In genomic region chr21:14063620-14064295, GRCh38 we compare ENCODE assay signal across 8 cellular contexts.
DNase-seq lines count a peak whose midpoint lies in the region; ATAC-seq and TF ChIP-seq lines count a peak whose summit lies in the region.
"Not testable (repeated sequence)": the region's sequence is repeated elsewhere in the genome, so short reads cannot be mapped to it uniquely, and the experiment has no call there.

No MANE protein-coding gene starts in this region.

- H3K4me3 ChIP-seq in GM23338 = peak overlapping the region; percentile 61
- H3K4me3 ChIP-seq in stomach smooth muscle (ENCODE audit: low read length in 2 of 2) = peak overlapping the region; percentile 53 to 70

- H3K79me2 ChIP-seq in GM23338 (replicated peaks; ENCODE audit: insufficient read depth) = not testable (repeated sequence)

- peak overlapping the region; percentile 84 for H3K4me3 Mint-ChIP-seq in CD4-positive, alpha-beta T cell
- peak overlapping the region; percentile 89 for H3K4me3 Mint-ChIP-seq in GM23338

- H4K20me1 ChIP-seq in GM23338 (replicated peaks; ENCODE audit: insufficient read depth) = not testable (repeated sequence)

- CTCF ChIA-PET in CD4-positive, alpha-beta T cell (lab: Charles Lee) = not testable (repeated sequence)

- H2AFZ ChIP-seq in GM23338 = not testable (repeated sequence)

- not testable (repeated sequence) for H3K36me3 ChIP-seq in GM23338 (ENCODE audit: insufficient read depth); stomach smooth muscle (ENCODE audit: control insufficient read depth in 2 of 2, insufficient read depth in 2 of 2, low read length in 2 of 2)

- not testable (repeated sequence) for H3K36me3 Mint-ChIP-seq in CD4-positive, alpha-beta T cell (ENCODE audit: low read depth); GM23338 (ENCODE audit: low read depth)

- H3K27me3 ChIP-seq in CD4-positive, alpha-beta T cell (ENCODE audit: control insufficient read depth, insufficient read depth, low read length); stomach smooth muscle (ENCODE audit: control insufficient read depth in 1 of 2, insufficient read depth in 2 of 2, low read length in 2 of 2): not testable (repeated sequence)
- H3K27me3 ChIP-seq in GM23338 (ENCODE audit: insufficient read depth) = peaks cover 15% of the 10 kb centered on the region

- POLR2A ChIA-PET in CD4-positive, alpha-beta T cell (lab: Charles Lee) = not testable (repeated sequence)

- H3K27ac Mint-ChIP-seq in CD4-positive, alpha-beta T cell = not testable (repeated sequence)
- peak overlapping the region; percentile 84; the same call in 1 of the 2 replicates for H3K27ac Mint-ChIP-seq in GM23338

- peak; percentile 66 for ATAC-seq in CD4-positive, alpha-beta T cell (ENCODE audit: poor library complexity)
- peak; percentile 86 for ATAC-seq in GM23338
- ATAC-seq in left ventricle myocardium superior = not testable (repeated sequence)

- H3K27ac ChIP-seq in CD4-positive, alpha-beta T cell (ENCODE audit: low read depth, low read length); GM23338 (ENCODE audit: low read depth); stomach smooth muscle (ENCODE audit: low read length): not testable (repeated sequence)

- TF ChIP-seq CTCF in CD4-positive, alpha-beta T cell (IDR thresholded peaks at IDR 0.05) = not testable (repeated sequence)
- peak in 1 of 2 experiments; percentile 38; a peak in 2 of 4 replicates for TF ChIP-seq CTCF in GM23338 (conservative IDR thresholded peaks at IDR 0.05; ENCODE audit: low read depth in 2 of 2)

- peak overlapping the region; percentile 87 for H3K4me2 ChIP-seq in GM23338

- H3K9me2 ChIP-seq in GM23338 (ENCODE audit: insufficient read depth) = not testable (repeated sequence)

- DNase-seq in CD4-positive, alpha-beta T cell = not testable (repeated sequence)
- DNase-seq in GM23338 (ENCODE audit: low spot score) = peak; percentile 80
- DNase-seq in OCI-M1 (lab: John Stamatoyannopoulos, UW) = peak; percentile 33
- DNase-seq in activated CD4-positive, CD25-positive, alpha-beta regulatory T cell treated with anti-CD3 and anti-CD28 coated beads, Interleukin-2, amount 50 U/mL, for 72 hours = peak; percentile 81
- DNase-seq in central memory CD4-positive, alpha-beta T cell = peak; percentile 74
- peak; percentile 18 for DNase-seq in left ventricle myocardium superior
- DNase-seq in medulla oblongata (ENCODE audit: extremely low spot score) = peak; percentile 4

- peak overlapping the region in 1 of 2 donors; percentile 28 for H3K9ac ChIP-seq in stomach smooth muscle (ENCODE audit: low read length in 2 of 2)

- not testable (repeated sequence) for H3K9me3 Mint-ChIP-seq in CD4-positive, alpha-beta T cell; GM23338

- H3K4me1 Mint-ChIP-seq in CD4-positive, alpha-beta T cell (ENCODE audit: low read depth); GM23338: not testable (repeated sequence)

- intact Hi-C loops in CD4-positive, alpha-beta T cell (cut with DNase I, micrococcal nuclease); left ventricle myocardium superior (cut with micrococcal nuclease): not testable (repeated sequence)

- not testable (repeated sequence) for H3K27me3 Mint-ChIP-seq in CD4-positive, alpha-beta T cell
- peaks cover 11% of the 10 kb centered on the region for H3K27me3 Mint-ChIP-seq in GM23338 (ENCODE audit: insufficient read depth, low read depth, poor library complexity)

- H3F3A ChIP-seq in GM23338 (replicated peaks; ENCODE audit: low read depth) = not testable (repeated sequence)

- H3K9me3 ChIP-seq in CD4-positive, alpha-beta T cell (ENCODE audit: control insufficient read depth, low read length); stomach smooth muscle (ENCODE audit: control insufficient read depth in 2 of 2, low read length in 2 of 2): not testable (repeated sequence)

- H3K4me1 ChIP-seq in GM23338 (ENCODE audit: insufficient read depth); stomach smooth muscle (ENCODE audit: control insufficient read depth, insufficient read depth, low read length): not testable (repeated sequence)
